12 cellular contexts compared by ENCODE assay signal in genomic region chr2:121489944-121490585, GRCh38. TPM values are rescaled to one million over a fixed set of nuclear protein-coding genes. Genes with fewer than 3 reads are reported as not detected.
DNase-seq lines count a peak whose midpoint lies in the region; ATAC-seq and TF ChIP-seq lines count a peak whose summit lies in the region.
"Had no signal": no experiment of that assay in that cellular context is flagged by ENCODE, and none has a peak within 500 bp of the region (broad histone marks: within the 10 kb centered on the region; RNA-seq: fewer than 3 reads in every experiment).

No MANE protein-coding gene starts in this region.

- TF ChIP-seq CTCF in mucosa of descending colon (IDR thresholded peaks at IDR 0.05), result no peak

- ATAC-seq in left ventricle myocardium superior (peak; percentile 22), left cardiac atrium (no peak), GM21723 (IDR thresholded peaks at IDR 0.05; ENCODE audit: unreplicated experiment) (no peak), mucosa of descending colon (no peak)

- no peak overlapping the region for H3K4me3 ChIP-seq in mucosa of descending colon
- H3K4me3 ChIP-seq: left ventricle myocardium inferior had no signal

- peak overlapping the region; percentile 32 for H3K27ac ChIP-seq in cingulate gyrus (ENCODE audit: low read depth, low read length)
- H3K27ac ChIP-seq: left ventricle myocardium inferior, parathyroid adenoma had no signal

- DNase-seq in left ventricle myocardium superior (no peak), left cardiac atrium (no peak), NCI-H345 treated with DMSO at 0.1 percent for 48 hours (lab: John Stamatoyannopoulos, UW; ENCODE audit: unreplicated experiment) (peak; percentile 11), dermis blood vessel endothelial cell (no peak), mucosa of descending colon (no peak)
- no peak for DNase-seq in activated CD4-positive, alpha-beta T cell treated with anti-CD3 and anti-CD28 coated beads, Interleukin-2, amount 50 U/mL, for 4 hours
- DNase-seq: CD4-positive, alpha-beta memory T cell; left ventricle myocardium inferior had no signal

- H3K4me1 ChIP-seq in mucosa of descending colon (ENCODE audit: low read depth), result no peaks in the 10 kb centered on the region

- no peaks in the 10 kb centered on the region for H3K9me3 ChIP-seq in mucosa of descending colon
- H3K9me3 ChIP-seq: left ventricle myocardium inferior had no signal

- H3K36me3 ChIP-seq in mucosa of descending colon (ENCODE audit: low read depth), result no peaks in the 10 kb centered on the region

- intact Hi-C loops in left ventricle myocardium superior (cut with micrococcal nuclease), result no loop called here
- intact Hi-C loops in left cardiac atrium (cut with DNase I), result no loop called here
- intact Hi-C loops in mucosa of descending colon (cut with DNase I, micrococcal nuclease), result no loop called here

RNA-seq across cellular contexts. Expression of gene RNU4ATAC, which starts 40.6 kb away (rescaled TPM):
- total RNA-seq in left ventricle myocardium superior (not detected), left cardiac atrium (10 to 100 TPM in 1 of 2 donors, not detected in 1; 24.3 TPM), dermis blood vessel endothelial cell (under 0.01 TPM in 1 of 2 replicates, not detected in the other), mucosa of descending colon (1 to 10 TPM in 1 of 3 donors, not detected in 2; 9.7 TPM)
- total RNA-seq: activated T-helper 2 cell treated with anti-CD3 and anti-CD28 coated beads, Interferon-gamma antibody, Interleukin-2, Interleukin-4, amounts not matched to agents 10 μg/mL and 5 μg/mL and 100 μg/mL, durations not matched to agents 14 hours and 24 hours and 36 hours; CD4-positive, alpha-beta memory T cell had no signal
